In the genomic region with DNA sequence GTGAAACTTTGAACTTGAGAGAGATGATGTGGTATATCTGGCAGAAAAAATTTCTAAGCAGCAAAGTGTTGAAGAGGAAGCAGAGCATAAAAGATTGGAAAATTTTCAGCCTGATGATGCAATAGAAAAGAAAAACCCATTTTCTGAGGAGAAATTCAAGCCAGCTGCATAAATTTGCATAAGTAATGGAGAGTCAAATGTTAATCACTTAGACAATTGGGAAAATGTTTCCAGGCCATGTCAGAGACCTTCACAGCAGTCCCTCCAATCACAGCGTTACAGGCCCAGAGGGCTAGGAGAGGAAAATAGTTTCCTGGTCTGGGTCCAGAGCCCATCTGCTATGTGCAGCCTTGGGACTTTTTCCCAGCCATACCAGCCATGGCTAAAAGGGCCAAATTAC, we compare ENCODE assay signal across 21 cellular contexts.
"Had no signal": no experiment of that assay in that cellular context is flagged by ENCODE, and none has a peak within 500 bp of the region (broad histone marks: within the 10 kb centered on the region; RNA-seq: fewer than 3 reads in every experiment).

No MANE protein-coding gene starts in this region.

- H3K27me3 Mint-ChIP-seq: activated CD4-positive, alpha-beta T cell treated with anti-CD3 and anti-CD28 coated beads, Interleukin-2, amount 10 ng/mL, durations not matched to agents 7 days and 5 days; activated naive CD8-positive, alpha-beta T cell; naive thymus-derived CD8-positive, alpha-beta T cell; T-cell had no signal

- H3K4me3 Mint-ChIP-seq: activated CD4-positive, alpha-beta T cell treated with anti-CD3 and anti-CD28 coated beads, Interleukin-2, amount 10 ng/mL, durations not matched to agents 7 days and 5 days; activated naive CD8-positive, alpha-beta T cell; naive thymus-derived CD8-positive, alpha-beta T cell; neural progenitor cell; T-cell; T-helper 2 cell treated with Interferon-gamma antibody and Interleukin-4, amounts not matched to agents 5 μg/mL and 100 μg/mL, for 36 hours had no signal

- H3K36me3 Mint-ChIP-seq: activated naive CD8-positive, alpha-beta T cell; neural progenitor cell; T-cell had no signal

- H3K4me3 ChIP-seq: colonic mucosa, esophagus muscularis mucosa, lung, neural progenitor cell, tibial artery had no signal

- H3K4me1 Mint-ChIP-seq: activated CD4-positive, alpha-beta T cell treated with anti-CD3 and anti-CD28 coated beads, Interleukin-2, amount 10 ng/mL, durations not matched to agents 7 days and 5 days; naive thymus-derived CD8-positive, alpha-beta T cell; neural progenitor cell; T-cell had no signal

- ATAC-seq: left lobe of liver; naive thymus-derived CD8-positive, alpha-beta T cell; T-cell had no signal

- DNase-seq: activated CD4-positive, alpha-beta T cell treated with anti-CD3 and anti-CD28 coated beads, Interleukin-2, amount 10 ng/mL, durations not matched to agents 7 days and 5 days; activated CD4-positive, CD25-positive, alpha-beta regulatory T cell treated with anti-CD3 and anti-CD28 coated beads, Interleukin-2, amount 50 U/mL, for 72 hours; activated gamma-delta T cell treated with Interleukin-2 at 50 U/mL for 16 hours; activated T-cell treated with anti-CD3 and anti-CD28 coated beads, Interleukin-2, amount 50 U/mL, for 1 hour; amniotic stem cell; brain microvascular endothelial cell; central memory CD4-positive, alpha-beta T cell; colonic mucosa; naive thymus-derived CD8-positive, alpha-beta T cell; retina; stimulated activated CD4-positive, alpha-beta T cell treated with anti-CD3 and anti-CD28 coated beads, Interleukin-2, amount 100 ng/mL, for 48 hours; stimulated activated naive CD4-positive, alpha-beta T cell; T-cell; tibial artery; WERI-Rb-1 had no signal

- H3K27ac Mint-ChIP-seq: activated CD4-positive, alpha-beta T cell treated with anti-CD3 and anti-CD28 coated beads, Interleukin-2, amount 10 ng/mL, durations not matched to agents 7 days and 5 days; activated naive CD8-positive, alpha-beta T cell; naive thymus-derived CD8-positive, alpha-beta T cell; neural progenitor cell; T-cell; T-helper 2 cell treated with Interferon-gamma antibody and Interleukin-4, amounts not matched to agents 5 μg/mL and 100 μg/mL, for 36 hours had no signal
